8 cellular contexts compared by ENCODE assay signal in genomic region chr2:171522804-171523338, GRCh38. TPM values are rescaled to one million over a fixed set of nuclear protein-coding genes. Genes with fewer than 3 reads are reported as not detected.
DNase-seq lines count a peak whose midpoint lies in the region; ATAC-seq and TF ChIP-seq lines count a peak whose summit lies in the region.

No MANE protein-coding gene starts in this region.

- peak overlapping the region; percentile 51 to 77 (median 66) for H3K4me3 ChIP-seq in skin epidermis

- peak overlapping the region; percentile 92 to 96 (median 95) for H3K4me3 Mint-ChIP-seq in brain

- TF ChIP-seq CTCF in brain (conservative IDR thresholded peaks at IDR 0.05) = no peak

- peak overlapping the region; percentile 40 to 96 (median 86) for H3K27ac ChIP-seq in skin epidermis

- H3K27ac Mint-ChIP-seq in brain = peak overlapping the region; percentile 81 to 96 (median 93)

- peaks cover 15% of the 10 kb centered on the region for H3K27me3 Mint-ChIP-seq in brain

- H3K9me3 Mint-ChIP-seq in brain = no peaks in the 10 kb centered on the region

- DNase-seq in ELR (ENCODE audit: low read depth) (peak; percentile 52), MV-4-11 (lab: John Stamatoyannopoulos, UW) (peak; percentile 35), iPS-NIHi7 (ENCODE audit: extremely low spot score) (peak; percentile 46), NCI-H2196 (lab: John Stamatoyannopoulos, UW; ENCODE audit: unreplicated experiment) (no peak), NCI-H146 (lab: John Stamatoyannopoulos, UW) (no peak)

- H3K4me1 Mint-ChIP-seq in brain = peaks cover 49% of the 10 kb centered on the region

- H3K36me3 Mint-ChIP-seq in brain = peaks cover 4% of the 10 kb centered on the region

- peak; percentile 38 for ATAC-seq in GM21447 (IDR thresholded peaks at IDR 0.05; ENCODE audit: unreplicated experiment)

RNA-seq across cellular contexts. Expression of gene CYBRD1, which starts 0.6 kb away (rescaled TPM):
- polyA plus RNA-seq in brain (ENCODE audit: insufficient read depth, low read depth, low replicate concordance) = 8.0 TPM

Comparison
In these comparisons a context has a peak if more than half of its experiments do, and no peak if none do; other contexts are left out.
1. DNase-seq: peak in ELR (single experiment), MV-4-11 (single experiment) and iPS-NIHi7 (single experiment); none in NCI-H2196 (single experiment) and NCI-H146 (single experiment).